In the genomic region with DNA sequence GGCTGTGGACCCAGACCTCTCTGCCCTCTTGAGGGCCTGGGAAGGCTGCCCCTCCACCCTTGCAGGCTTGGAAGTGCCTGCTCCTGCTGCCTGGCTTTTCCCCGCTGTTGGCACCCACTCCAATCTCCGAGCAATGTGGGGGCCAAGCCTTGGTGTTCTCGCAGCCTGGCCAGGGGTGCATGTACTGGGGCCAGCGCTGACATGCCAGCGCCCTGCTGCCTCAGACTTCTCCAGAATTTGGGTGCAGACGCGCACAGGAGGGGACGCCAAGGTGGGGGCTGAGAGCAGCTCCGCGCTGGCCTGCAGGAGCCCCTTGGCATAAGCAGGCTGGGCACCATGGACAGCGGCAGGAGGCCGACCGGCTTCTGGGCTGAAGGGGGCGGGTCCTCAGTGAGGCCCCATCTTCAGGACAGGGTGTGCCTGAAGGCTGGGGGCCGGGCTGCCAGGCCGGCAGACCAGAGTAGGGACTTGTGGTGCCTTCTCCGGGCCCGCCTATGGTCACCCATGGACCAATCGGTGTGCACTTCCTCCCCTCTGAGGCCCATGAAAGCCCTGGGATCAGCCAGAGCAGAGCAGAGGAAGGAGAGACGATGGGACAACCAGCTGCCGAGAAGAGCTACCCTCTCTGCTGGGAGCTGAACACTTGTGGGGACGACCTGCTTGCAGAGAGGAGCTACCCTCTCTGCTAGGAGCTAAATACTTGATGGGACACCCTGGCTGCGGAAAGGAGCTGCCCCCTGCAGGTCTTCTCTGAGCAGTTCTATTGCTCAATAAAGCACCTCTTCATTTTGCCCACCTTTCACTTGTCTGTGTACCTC, we compare ENCODE assay signal across 10 cellular contexts.
A peak's percentile ranks its signal among the peaks of the same experiment; 100 is the strongest.
DNase-seq lines count a peak whose midpoint lies in the region; ATAC-seq and TF ChIP-seq lines count a peak whose summit lies in the region.
"Had no signal": no experiment of that assay in that cellular context is flagged by ENCODE, and none has a peak within 500 bp of the region (broad histone marks: within the 10 kb centered on the region; RNA-seq: fewer than 3 reads in every experiment).

No MANE protein-coding gene starts in this region.

- H3K4me1 ChIP-seq in RWPE2 (ENCODE audit: insufficient read depth, poor library complexity, severe bottlenecking): no peaks in the 10 kb centered on the region
- no peaks in the 10 kb centered on the region for H3K4me1 ChIP-seq in cardiac muscle cell (ENCODE audit: low read depth)
- H3K4me1 ChIP-seq: psoas muscle had no signal

- peak; percentile 62 for ATAC-seq in RWPE2 (ENCODE audit: low read depth)

- no peak overlapping the region for H3K27ac ChIP-seq in RWPE2 (ENCODE audit: poor library complexity, severe bottlenecking)
- H3K27ac ChIP-seq in cardiac muscle cell: no peak overlapping the region
- H3K27ac ChIP-seq: psoas muscle had no signal

- H3K36me3 ChIP-seq in RWPE2 (ENCODE audit: low read depth) (no peaks in the 10 kb centered on the region), cardiac muscle cell (no peaks in the 10 kb centered on the region)

- no peaks in the 10 kb centered on the region for H3K27me3 ChIP-seq in RWPE2 (ENCODE audit: insufficient read depth, poor library complexity, severe bottlenecking)
- H3K27me3 ChIP-seq in cardiac muscle cell: no peaks in the 10 kb centered on the region

- H3K9me3 ChIP-seq in RWPE2 (ENCODE audit: severe bottlenecking): no peaks in the 10 kb centered on the region
- H3K9me3 ChIP-seq in cardiac muscle cell (ENCODE audit: low read depth): no peaks in the 10 kb centered on the region
- H3K9me3 ChIP-seq: psoas muscle had no signal

- no peak overlapping the region for H3K4me3 ChIP-seq in RWPE2 (ENCODE audit: severe bottlenecking)
- H3K4me3 ChIP-seq in cardiac muscle cell: peak overlapping the region; percentile 11
- H3K4me3 ChIP-seq in retinal pigment epithelial cell (ENCODE audit: low read length): no peak overlapping the region
- H3K4me3 ChIP-seq: psoas muscle had no signal

- DNase-seq in activated CD8-positive, alpha-beta memory T cell treated with anti-CD3 and anti-CD28 coated beads for 24 hours: peak; percentile 56
- DNase-seq in activated CD8-positive, alpha-beta memory T cell treated with anti-CD3 and anti-CD28 coated beads, Interleukin-2, amount 50 U/mL, for 48 hours: no peak
- DNase-seq in RWPE2 (ENCODE audit: low spot score): no peak
- peak; percentile 50 to 96 for DNase-seq in cardiac muscle cell (ENCODE audit: low read depth in 1 of 2, low spot score in 1 of 2)
- DNase-seq in retinal pigment epithelial cell (ENCODE audit: low read depth): peak; percentile 4
- no peak for DNase-seq in GM19238 (ENCODE audit: insufficient read length, low spot score)
- DNase-seq in inferior parietal cortex (ENCODE audit: extremely low spot score): no peak
- DNase-seq in NCI-H2107 treated with DMSO at 0.1 percent for 48 hours (lab: John Stamatoyannopoulos, UW; ENCODE audit: unreplicated experiment): no peak
- DNase-seq: activated B cell treated with CpG ODN at 0.5 μM for 24 hours had no signal

- TF ChIP-seq CTCF in RWPE2 (IDR thresholded peaks at IDR 0.05; ENCODE audit: poor library complexity, severe bottlenecking) (no peak), cardiac muscle cell (IDR thresholded peaks at IDR 0.05; ENCODE audit: low read depth, low read length) (peak; percentile 27), retinal pigment epithelial cell (conservative IDR thresholded peaks at IDR 0.05; ENCODE audit: low read depth, low read length) (peak; percentile 29)

Comparison
In these comparisons a context has a peak if more than half of its experiments do, and no peak if none do; other contexts are left out.
1. DNase-seq: peak in activated CD8-positive, alpha-beta memory T cell treated with anti-CD3 and anti-CD28 coated beads for 24 hours (single experiment), cardiac muscle cell (2 of 2) and retinal pigment epithelial cell (single experiment); none in activated CD8-positive, alpha-beta memory T cell treated with anti-CD3 and anti-CD28 coated beads, Interleukin-2, amount 50 U/mL, for 48 hours (single experiment), RWPE2 (single experiment), GM19238 (single experiment), inferior parietal cortex (single experiment) and NCI-H2107 treated with DMSO at 0.1 percent for 48 hours (single experiment).